1 cellular context compared by ENCODE assay signal in genomic region chr15:39239562-39239961, GRCh38.
TF ChIP-seq lines count a peak whose summit lies in the region.

No MANE protein-coding gene starts in this region.

TF ChIP-seq in GM23338, 12 proteins besides CTCF, POLR2A, EP300 and RAD21 (continued from another document):
- no peak for TF ChIP-seq ZNF462 (CRISPR knock-in tag; IDR thresholded peaks at IDR 0.05)
- no peak for TF ChIP-seq JUNB (IDR thresholded peaks at IDR 0.05; ENCODE audit: unreplicated experiment)
- TF ChIP-seq CREB1 (CRISPR knock-in tag; IDR thresholded peaks at IDR 0.05; ENCODE audit: low read depth) = no peak
- no peak for TF ChIP-seq POLR2AphosphoS5 (IDR thresholded peaks at IDR 0.05; ENCODE audit: low read depth)
- TF ChIP-seq, protein P1, sequence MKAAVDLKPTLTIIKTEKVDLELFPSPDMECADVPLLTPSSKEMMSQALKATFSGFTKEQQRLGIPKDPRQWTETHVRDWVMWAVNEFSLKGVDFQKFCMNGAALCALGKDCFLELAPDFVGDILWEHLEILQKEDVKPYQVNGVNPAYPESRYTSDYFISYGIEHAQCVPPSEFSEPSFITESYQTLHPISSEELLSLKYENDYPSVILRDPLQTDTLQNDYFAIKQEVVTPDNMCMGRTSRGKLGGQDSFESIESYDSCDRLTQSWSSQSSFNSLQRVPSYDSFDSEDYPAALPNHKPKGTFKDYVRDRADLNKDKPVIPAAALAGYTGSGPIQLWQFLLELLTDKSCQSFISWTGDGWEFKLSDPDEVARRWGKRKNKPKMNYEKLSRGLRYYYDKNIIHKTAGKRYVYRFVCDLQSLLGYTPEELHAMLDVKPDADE (IDR thresholded peaks at IDR 0.05) = no peak
- no peak for TF ChIP-seq ZNF114 (CRISPR knock-in tag; IDR thresholded peaks at IDR 0.05)
- no peak for TF ChIP-seq NANOG (IDR thresholded peaks at IDR 0.05; ENCODE audit: borderline replicate concordance)
